8 cellular contexts compared by ENCODE assay signal in genomic region chr10:124640538-124641231, GRCh38.
A peak's percentile ranks its signal among the peaks of the same experiment; 100 is the strongest.
DNase-seq lines count a peak whose midpoint lies in the region; ATAC-seq and TF ChIP-seq lines count a peak whose summit lies in the region.

No MANE protein-coding gene starts in this region.

- H3K9me3 Mint-ChIP-seq in natural killer cell = no peaks in the 10 kb centered on the region

- H3K4me3 Mint-ChIP-seq in natural killer cell = peak overlapping the region; percentile 77

- no peaks in the 10 kb centered on the region for H3K36me3 Mint-ChIP-seq in natural killer cell

- H3K27ac Mint-ChIP-seq in natural killer cell = peak overlapping the region; percentile 96 to 99

- H3K27me3 Mint-ChIP-seq in natural killer cell (ENCODE audit: low read depth in 2 of 2) = no peaks in the 10 kb centered on the region

- DNase-seq in natural killer cell = no peak
- no peak for DNase-seq in NCI-H2029 treated with DMSO at 0.1 percent for 48 hours (lab: John Stamatoyannopoulos, UW)
- no peak for DNase-seq in NCI-H1436 treated with DMSO at 0.1 percent for 48 hours (lab: John Stamatoyannopoulos, UW)
- no peak for DNase-seq in NCI-H446 (lab: John Stamatoyannopoulos, UW)

- intact Hi-C loops in natural killer cell (cut with micrococcal nuclease) = loop anchor here (1.0 to 2.0 kb wide), 4 partner anchors 10 to 100 kb away; no protein-coding TSS in a partner anchor

- peak overlapping the region; percentile 60 for H3K27ac ChIP-seq in angular gyrus (ENCODE audit: low read depth, low read length)

- no peak for TF ChIP-seq CTCF in natural killer cell (IDR thresholded peaks at IDR 0.05)

- peaks cover 56 to 91% of the 10 kb centered on the region in 2 donors for H3K4me1 Mint-ChIP-seq in natural killer cell

- ATAC-seq in GM19438 (IDR thresholded peaks at IDR 0.05; ENCODE audit: low read depth, unreplicated experiment) = peak; percentile 44
- ATAC-seq in HG03432 (IDR thresholded peaks at IDR 0.05; ENCODE audit: unreplicated experiment) = peak; percentile 72
- ATAC-seq in natural killer cell = peak; percentile 42 to 70 (median 48)
- no peak for ATAC-seq in GM21367 (IDR thresholded peaks at IDR 0.05; ENCODE audit: unreplicated experiment)
